In the genomic region with DNA sequence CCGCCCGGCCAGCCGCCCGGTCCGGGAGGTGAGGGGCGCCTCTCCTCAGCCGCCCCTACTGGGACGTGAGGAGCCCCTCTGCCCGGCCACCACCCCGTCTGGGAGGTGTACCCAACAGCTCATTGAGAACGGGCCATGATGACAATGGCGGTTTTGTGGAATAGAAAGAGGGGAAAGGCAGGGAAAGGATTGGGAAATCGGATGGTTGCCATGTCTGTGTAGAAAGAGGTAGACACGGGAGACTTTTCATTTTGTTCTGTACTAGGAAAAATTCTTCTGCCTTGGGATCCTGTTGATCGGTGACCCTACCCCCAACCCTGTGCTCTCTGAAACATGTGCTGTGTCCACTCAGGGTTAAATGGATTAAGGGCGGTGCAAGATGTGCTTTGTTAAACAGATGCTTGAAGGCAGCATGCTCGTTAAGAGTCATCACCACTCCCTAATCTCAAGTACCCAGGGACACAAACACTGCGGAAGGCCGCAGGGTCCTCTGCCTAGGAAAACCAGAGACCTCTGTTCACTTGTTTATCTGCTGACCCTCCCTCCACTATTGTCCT, we compare ENCODE assay signal across 1 cellular context.
A peak's percentile ranks its signal among the peaks of the same experiment; 100 is the strongest.
TF ChIP-seq lines count a peak whose summit lies in the region.

No MANE protein-coding gene starts in this region.

TF ChIP-seq in GM12878, 131 proteins besides CTCF, POLR2A, EP300 and RAD21:
- TF ChIP-seq MLLT1 (IDR thresholded peaks at IDR 0.05) = 0 out of 2 replicates have a peak, but pooled peaks have one; percentile 53
